ENCODE assay signal across 32 cellular contexts in the genomic region with DNA sequence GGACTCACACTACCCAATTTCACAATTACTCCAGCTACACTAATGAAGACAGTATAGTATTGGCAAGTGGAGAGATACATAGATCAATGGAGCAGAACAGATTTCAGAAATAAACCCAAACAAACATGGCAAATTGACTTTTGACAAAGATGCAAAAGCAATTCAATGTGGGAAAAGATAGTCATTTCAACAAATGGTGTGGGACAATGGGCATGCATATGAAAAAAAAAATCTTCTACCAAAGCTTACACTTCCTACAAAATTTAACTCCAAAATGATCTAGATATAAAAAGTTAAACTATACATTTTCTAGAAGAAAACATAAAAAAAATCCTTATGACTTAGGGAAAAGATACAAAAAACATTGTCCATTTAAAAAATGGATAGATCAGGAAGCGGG. TPM values are rescaled to one million over a fixed set of nuclear protein-coding genes. Genes with fewer than 3 reads are reported as not detected.
"Had no signal": no experiment of that assay in that cellular context is flagged by ENCODE, and none has a peak within 500 bp of the region (broad histone marks: within the 10 kb centered on the region; RNA-seq: fewer than 3 reads in every experiment).

No MANE protein-coding gene starts in this region.

- H3K36me3 Mint-ChIP-seq: stimulated activated effector memory CD8-positive, alpha-beta T cell treated with anti-CD3 and anti-CD28 coated beads, Interleukin-12 subunit alpha, Interleukin-12 subunit beta, amount 100 ng/mL, for 72 hours; stimulated activated memory B cell treated with anti-CD40 and anti-IgM and Interleukin-4, amounts not matched to agents 10 μg/mL and 1 μg/mL and 100 μg/mL, for 72 hours; stimulated activated naive B cell treated with anti-CD40 and anti-IgM and Interleukin-4, amounts not matched to agents 10 μg/mL and 1 μg/mL and 100 μg/mL, for 72 hours had no signal

- H3K27me3 ChIP-seq: testis, thyroid gland, uterus, vagina had no signal

- H3K4me1 Mint-ChIP-seq: stimulated activated effector memory CD8-positive, alpha-beta T cell treated with anti-CD3 and anti-CD28 coated beads, Interleukin-12 subunit alpha, Interleukin-12 subunit beta, amount 100 ng/mL, for 72 hours; stimulated activated memory B cell treated with anti-CD40 and anti-IgM and Interleukin-4, amounts not matched to agents 10 μg/mL and 1 μg/mL and 100 μg/mL, for 72 hours; stimulated activated naive B cell treated with anti-CD40 and anti-IgM and Interleukin-4, amounts not matched to agents 10 μg/mL and 1 μg/mL and 100 μg/mL, for 72 hours had no signal

- H3K9me3 Mint-ChIP-seq: stimulated activated effector memory CD8-positive, alpha-beta T cell treated with anti-CD3 and anti-CD28 coated beads, Interleukin-12 subunit alpha, Interleukin-12 subunit beta, amount 100 ng/mL, for 72 hours; stimulated activated naive B cell treated with anti-CD40 and anti-IgM and Interleukin-4, amounts not matched to agents 10 μg/mL and 1 μg/mL and 100 μg/mL, for 72 hours; stimulated activated naive CD8-positive, alpha-beta T cell treated with anti-CD3 and anti-CD28 coated beads, Interleukin-15, Interleukin-2, amounts not matched to agents 100 ng/mL and 50 ng/mL, for 24 hours had no signal

- DNase-seq: stimulated activated CD4-positive, alpha-beta T cell treated with anti-CD3 and anti-CD28 coated beads, Interleukin-2, amount 100 ng/mL, for 48 hours; stimulated activated CD4-positive, alpha-beta T cell treated with anti-CD3 and anti-CD28 coated beads, Interleukin-4, amount 100 ng/mL, for 1 hour; stimulated activated CD4-positive, alpha-beta T cell treated with anti-CD3 and anti-CD28 coated beads, Interleukin-4, amount 100 ng/mL, for 24 hours; stimulated activated CD4-positive, alpha-beta T cell treated with anti-CD3 and anti-CD28 coated beads, Interleukin-4, amount 100 ng/mL, for 4 hours; stimulated activated CD8-positive, alpha-beta memory T cell treated with anti-CD3 and anti-CD28 coated beads, Interleukin-4, amount 100 ng/mL, for 48 hours; stimulated activated naive B cell treated with anti-CD40 and anti-IgM and Interleukin-4, amounts not matched to agents 10 μg/mL and 1 μg/mL and 100 μg/mL, for 72 hours; stimulated activated naive CD4-positive, alpha-beta T cell; stimulated activated naive CD4-positive, alpha-beta T cell treated with Interleukin-2 at 50 U/mL for 16 hours; stimulated activated naive CD8-positive, alpha-beta T cell treated with anti-CD3 and anti-CD28 coated beads, Interleukin-15, amount 100 ng/mL, for 72 hours; stimulated activated naive CD8-positive, alpha-beta T cell treated with anti-CD3 and anti-CD28 coated beads, Interleukin-15, Interleukin-2, amounts not matched to agents 100 U/mL and 50 U/mL, for 24 hours; stomach; substantia nigra; testis; thyroid gland; tibial artery; transverse colon; trophoblast cell; upper lobe of left lung; upper lobe of right lung; uterus had no signal

- H3K27ac ChIP-seq: stomach, suprapubic skin, testis, thoracic aorta, thyroid gland, tibial artery, tibial nerve, transverse colon, upper lobe of left lung, upper lobe of right lung, uterus, vagina had no signal

- H3K4me3 Mint-ChIP-seq: stimulated activated effector memory CD8-positive, alpha-beta T cell treated with anti-CD3 and anti-CD28 coated beads, Interleukin-12 subunit alpha, Interleukin-12 subunit beta, amount 100 ng/mL, for 72 hours; stimulated activated memory B cell treated with anti-CD40 and anti-IgM and Interleukin-4, amounts not matched to agents 10 μg/mL and 1 μg/mL and 100 μg/mL, for 72 hours; stimulated activated naive B cell treated with anti-CD40 and anti-IgM and Interleukin-4, amounts not matched to agents 10 μg/mL and 1 μg/mL and 100 μg/mL, for 72 hours; stimulated activated naive CD8-positive, alpha-beta T cell treated with anti-CD3 and anti-CD28 coated beads, Interleukin-15, amount 100 ng/mL, for 72 hours; stimulated activated naive CD8-positive, alpha-beta T cell treated with anti-CD3 and anti-CD28 coated beads, Interleukin-15, Interleukin-2, amounts not matched to agents 100 ng/mL and 50 ng/mL, for 24 hours; type B pancreatic cell had no signal

- H3K27ac Mint-ChIP-seq: stimulated activated effector memory CD8-positive, alpha-beta T cell treated with anti-CD3 and anti-CD28 coated beads, Interleukin-12 subunit alpha, Interleukin-12 subunit beta, amount 100 ng/mL, for 72 hours; stimulated activated memory B cell treated with anti-CD40 and anti-IgM and Interleukin-4, amounts not matched to agents 10 μg/mL and 1 μg/mL and 100 μg/mL, for 72 hours; stimulated activated naive B cell treated with anti-CD40 and anti-IgM and Interleukin-4, amounts not matched to agents 10 μg/mL and 1 μg/mL and 100 μg/mL, for 72 hours; stimulated activated naive CD8-positive, alpha-beta T cell treated with anti-CD3 and anti-CD28 coated beads, Interleukin-15, amount 100 ng/mL, for 72 hours; stimulated activated naive CD8-positive, alpha-beta T cell treated with anti-CD3 and anti-CD28 coated beads, Interleukin-15, Interleukin-2, amounts not matched to agents 100 ng/mL and 50 ng/mL, for 24 hours; type B pancreatic cell had no signal

- ATAC-seq: stimulated activated effector memory CD8-positive, alpha-beta T cell treated with anti-CD3 and anti-CD28 coated beads, Interleukin-12 subunit alpha, Interleukin-12 subunit beta, amount 100 ng/mL, for 72 hours; stimulated activated memory B cell treated with anti-CD40 and anti-IgM and Interleukin-4, amounts not matched to agents 10 μg/mL and 1 μg/mL and 100 μg/mL, for 72 hours; stimulated activated naive B cell treated with anti-CD40 and anti-IgM and Interleukin-4, amounts not matched to agents 10 μg/mL and 1 μg/mL and 100 μg/mL, for 72 hours; stimulated activated naive CD8-positive, alpha-beta T cell treated with anti-CD3 and anti-CD28 coated beads, Interleukin-15, amount 100 ng/mL, for 72 hours; stimulated activated naive CD8-positive, alpha-beta T cell treated with anti-CD3 and anti-CD28 coated beads, Interleukin-15, Interleukin-2, amounts not matched to agents 100 U/mL and 50 U/mL, for 24 hours; upper lobe of right lung had no signal

- H3K9me3 ChIP-seq: suprapubic skin, testis, thoracic aorta, thyroid gland, transverse colon, upper lobe of left lung, upper lobe of right lung, uterus, vagina had no signal

- H3K36me3 ChIP-seq: stomach, suprapubic skin, thoracic aorta, thyroid gland, tibial artery, transverse colon, upper lobe of left lung, upper lobe of right lung, uterus, vagina had no signal

- H3K4me1 ChIP-seq: testis, thyroid gland, tibial artery, tibial nerve, upper lobe of left lung, upper lobe of right lung, uterus, vagina had no signal

- H3K4me3 ChIP-seq: stomach, suprapubic skin, testis, thoracic aorta, thyroid gland, tibial artery, tibial nerve, transverse colon, upper lobe of left lung, upper lobe of right lung, uterus, vagina had no signal

RNA-seq across cellular contexts. Expression of a gene that starts 2.7 kb away (rescaled TPM):
- total RNA-seq: stomach, subcutaneous adipose tissue, thoracic aorta, thyroid gland, transverse colon, upper lobe of left lung, upper lobe of right lung, ureter, uterus, vagina had no signal
- polyA plus RNA-seq: urinary bladder had no signal

RNA-seq across cellular contexts. Expression of a gene that starts 20.7 kb away (rescaled TPM):
- total RNA-seq: stomach, subcutaneous adipose tissue, suprapubic skin, temporal lobe, testis, thoracic aorta, tibial nerve, transverse colon, ureter, urinary bladder, uterus, vagina had no signal
